ENCODE assay signal across 25 cellular contexts in genomic region chr18:65869527-65869926, GRCh38.
"Had no signal": no experiment of that assay in that cellular context is flagged by ENCODE, and none has a peak within 500 bp of the region (broad histone marks: within the 10 kb centered on the region; RNA-seq: fewer than 3 reads in every experiment).

No MANE protein-coding gene starts in this region.

- H3K27ac ChIP-seq: colonic mucosa, coronary artery, dorsolateral prefrontal cortex, epithelial cell of prostate, esophagus muscularis mucosa, esophagus squamous epithelium, foreskin keratinocyte, gastrocnemius medialis, gastroesophageal sphincter, heart left ventricle, heart right ventricle had no signal

- H3K9me3 Mint-ChIP-seq: endodermal cell had no signal

- H3K4me1 ChIP-seq: colonic mucosa, esophagus muscularis mucosa, esophagus squamous epithelium, foreskin keratinocyte, gastrocnemius medialis, gastroesophageal sphincter, heart left ventricle, heart right ventricle had no signal

- H3K4me3 Mint-ChIP-seq: dendritic cell treated with granulocyte-macrophage colony-stimulating factor and Interleukin-4, amounts not matched to agents 40 ng/mL and 50 ng/mL, for 4 days; effector memory CD8-positive, alpha-beta T cell; endodermal cell had no signal

- H3K27me3 ChIP-seq: colonic mucosa, dorsolateral prefrontal cortex, esophagus muscularis mucosa, esophagus squamous epithelium, foreskin keratinocyte, gastrocnemius medialis, gastroesophageal sphincter, heart left ventricle, heart right ventricle had no signal

- H3K4me1 Mint-ChIP-seq: endodermal cell had no signal

- H3K4me3 ChIP-seq: colonic mucosa, coronary artery, dorsolateral prefrontal cortex, esophagus muscularis mucosa, esophagus squamous epithelium, gastrocnemius medialis, gastroesophageal sphincter, heart left ventricle, heart right ventricle had no signal

- H3K27ac Mint-ChIP-seq: dendritic cell treated with granulocyte-macrophage colony-stimulating factor and Interleukin-4, amounts not matched to agents 40 ng/mL and 50 ng/mL, for 4 days; effector memory CD8-positive, alpha-beta T cell; endodermal cell had no signal

- ATAC-seq: effector memory CD8-positive, alpha-beta T cell; esophagus mucosa; foreskin keratinocyte; gastrocnemius medialis; gastroesophageal sphincter; heart left ventricle; heart right ventricle had no signal

- H3K9me3 ChIP-seq: colonic mucosa, esophagus muscularis mucosa, esophagus squamous epithelium, gastrocnemius medialis, gastroesophageal sphincter had no signal

- DNase-seq: colonic mucosa; cortex of kidney; dermis blood vessel endothelial cell; dorsolateral prefrontal cortex; effector CD4-positive, alpha-beta T cell; effector CD8-positive, alpha-beta T cell; effector memory CD4-positive, alpha-beta T cell; effector memory CD8-positive, alpha-beta T cell; endodermal cell; erythroblast; esophagus squamous epithelium; foreskin fibroblast; foreskin keratinocyte; foreskin melanocyte; gastrocnemius medialis; glutamatergic neuron; head of caudate nucleus; heart left ventricle; heart right ventricle had no signal

- H3K27me3 Mint-ChIP-seq: dendritic cell treated with granulocyte-macrophage colony-stimulating factor and Interleukin-4, amounts not matched to agents 40 ng/mL and 50 ng/mL, for 4 days; effector memory CD8-positive, alpha-beta T cell had no signal

- H3K36me3 ChIP-seq: colonic mucosa, esophagus muscularis mucosa, esophagus squamous epithelium, gastrocnemius medialis, gastroesophageal sphincter, heart left ventricle, heart right ventricle had no signal
